23 cellular contexts compared by ENCODE assay signal in genomic region chr1:183074215-183074614, GRCh38.
"Had no signal": no experiment of that assay in that cellular context is flagged by ENCODE, and none has a peak within 500 bp of the region (broad histone marks: within the 10 kb centered on the region; RNA-seq: fewer than 3 reads in every experiment).

No MANE protein-coding gene starts in this region.

- H3K36me3 Mint-ChIP-seq: activated naive CD8-positive, alpha-beta T cell treated with anti-CD3 and anti-CD28 coated beads, Interleukin-2, amount 10 ng/mL, durations not matched to agents 7 days and 5 days; natural killer cell had no signal

- H3K27ac Mint-ChIP-seq: activated naive CD4-positive, alpha-beta T cell treated with anti-CD3 and anti-CD28 coated beads for 36 hours; activated naive CD8-positive, alpha-beta T cell treated with anti-CD3 and anti-CD28 coated beads, Interleukin-2, amount 10 ng/mL, durations not matched to agents 7 days and 5 days; activated T-cell treated with anti-CD3 and anti-CD28 coated beads, Interleukin-2, amount 50 U/mL, for 72 hours; natural killer cell; progenitor cell of endocrine pancreas; stimulated activated naive B cell treated with anti-CD40 and anti-IgM and Interleukin-4, amounts not matched to agents 10 μg/mL and 1 μg/mL and 100 μg/mL, for 72 hours had no signal

- DNase-seq: activated CD4-positive, alpha-beta T cell treated with anti-CD3 and anti-CD28 coated beads for 4 hours; activated CD4-positive, alpha-beta T cell treated with anti-CD3 and anti-CD28 coated beads, Interleukin-2, amount 50 U/mL, for 48 hours; activated CD4-positive, CD25-positive, alpha-beta regulatory T cell; activated effector memory CD4-positive, alpha-beta T cell treated with Interleukin-2 at 50 U/mL for 16 hours; activated naive CD4-positive, alpha-beta T cell treated with anti-CD3 and anti-CD28 coated beads for 36 hours; activated naive CD8-positive, alpha-beta T cell treated with anti-CD3 and anti-CD28 coated beads, Interleukin-2, amount 10 ng/mL, durations not matched to agents 7 days and 5 days; activated T-cell treated with anti-CD3 and anti-CD28 coated beads, Interleukin-2, amount 50 U/mL, for 72 hours; amygdala; cerebellar nuclear complex; cortex of kidney; heart left ventricle; islet precursor cell; natural killer cell; stimulated activated CD8-positive, alpha-beta memory T cell treated with anti-CD3 and anti-CD28 coated beads, Interleukin-4, amount 100 ng/mL, for 48 hours; stimulated activated naive B cell treated with anti-CD40 and anti-IgM and Interleukin-4, amounts not matched to agents 10 μg/mL and 1 μg/mL and 100 μg/mL, for 72 hours; T-helper 9 cell; testis; trophoblast cell; uterus had no signal

- H3K27me3 Mint-ChIP-seq: progenitor cell of endocrine pancreas; stimulated activated naive B cell treated with anti-CD40 and anti-IgM and Interleukin-4, amounts not matched to agents 10 μg/mL and 1 μg/mL and 100 μg/mL, for 72 hours had no signal

- H3K36me3 ChIP-seq: heart left ventricle, uterus had no signal

- H3K4me3 ChIP-seq: heart left ventricle, lung, skin epidermis, testis, uterus had no signal

- H3K9me3 Mint-ChIP-seq: activated naive CD4-positive, alpha-beta T cell treated with anti-CD3 and anti-CD28 coated beads for 36 hours; activated naive CD8-positive, alpha-beta T cell treated with anti-CD3 and anti-CD28 coated beads, Interleukin-2, amount 10 ng/mL, durations not matched to agents 7 days and 5 days; activated T-cell treated with anti-CD3 and anti-CD28 coated beads, Interleukin-2, amount 50 U/mL, for 72 hours; natural killer cell; stimulated activated naive B cell treated with anti-CD40 and anti-IgM and Interleukin-4, amounts not matched to agents 10 μg/mL and 1 μg/mL and 100 μg/mL, for 72 hours had no signal

- H3K27ac ChIP-seq: epithelial cell of prostate, skin epidermis, testis, uterus had no signal

- H3K4me3 Mint-ChIP-seq: activated naive CD4-positive, alpha-beta T cell treated with anti-CD3 and anti-CD28 coated beads for 36 hours; activated naive CD8-positive, alpha-beta T cell treated with anti-CD3 and anti-CD28 coated beads, Interleukin-2, amount 10 ng/mL, durations not matched to agents 7 days and 5 days; activated T-cell treated with anti-CD3 and anti-CD28 coated beads, Interleukin-2, amount 50 U/mL, for 72 hours; natural killer cell; stimulated activated naive B cell treated with anti-CD40 and anti-IgM and Interleukin-4, amounts not matched to agents 10 μg/mL and 1 μg/mL and 100 μg/mL, for 72 hours had no signal

- H3K9me3 ChIP-seq: heart left ventricle, testis, uterus had no signal

- ATAC-seq: activated T-cell treated with anti-CD3 and anti-CD28 coated beads, Interleukin-2, amount 50 U/mL, for 72 hours; natural killer cell; stimulated activated naive B cell treated with anti-CD40 and anti-IgM and Interleukin-4, amounts not matched to agents 10 μg/mL and 1 μg/mL and 100 μg/mL, for 72 hours had no signal

- H3K27me3 ChIP-seq: heart left ventricle, testis, uterus had no signal
